1 cellular context compared by ENCODE assay signal in the genomic region with DNA sequence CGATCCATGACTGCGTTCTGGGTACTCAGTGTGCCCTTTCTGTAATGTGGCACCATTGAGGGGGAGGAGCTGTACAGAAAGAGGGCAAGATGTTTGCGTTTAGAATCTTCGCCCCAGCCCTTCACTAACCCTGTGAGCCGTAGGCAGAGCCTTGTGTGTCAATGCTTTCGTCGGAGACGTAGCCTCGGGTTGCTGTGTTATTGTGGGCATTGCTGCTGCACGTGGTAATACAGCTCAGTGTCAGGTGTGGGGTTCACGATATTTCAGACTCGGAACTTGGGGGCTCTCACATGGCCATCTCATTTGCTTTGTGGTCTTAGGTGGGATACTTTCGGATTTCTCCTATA.
TF ChIP-seq lines count a peak whose summit lies in the region.

No MANE protein-coding gene starts in this region.

TF ChIP-seq in A549, 52 proteins besides CTCF, POLR2A, EP300 and RAD21 (continued from another document):
- TF ChIP-seq, protein P1, sequence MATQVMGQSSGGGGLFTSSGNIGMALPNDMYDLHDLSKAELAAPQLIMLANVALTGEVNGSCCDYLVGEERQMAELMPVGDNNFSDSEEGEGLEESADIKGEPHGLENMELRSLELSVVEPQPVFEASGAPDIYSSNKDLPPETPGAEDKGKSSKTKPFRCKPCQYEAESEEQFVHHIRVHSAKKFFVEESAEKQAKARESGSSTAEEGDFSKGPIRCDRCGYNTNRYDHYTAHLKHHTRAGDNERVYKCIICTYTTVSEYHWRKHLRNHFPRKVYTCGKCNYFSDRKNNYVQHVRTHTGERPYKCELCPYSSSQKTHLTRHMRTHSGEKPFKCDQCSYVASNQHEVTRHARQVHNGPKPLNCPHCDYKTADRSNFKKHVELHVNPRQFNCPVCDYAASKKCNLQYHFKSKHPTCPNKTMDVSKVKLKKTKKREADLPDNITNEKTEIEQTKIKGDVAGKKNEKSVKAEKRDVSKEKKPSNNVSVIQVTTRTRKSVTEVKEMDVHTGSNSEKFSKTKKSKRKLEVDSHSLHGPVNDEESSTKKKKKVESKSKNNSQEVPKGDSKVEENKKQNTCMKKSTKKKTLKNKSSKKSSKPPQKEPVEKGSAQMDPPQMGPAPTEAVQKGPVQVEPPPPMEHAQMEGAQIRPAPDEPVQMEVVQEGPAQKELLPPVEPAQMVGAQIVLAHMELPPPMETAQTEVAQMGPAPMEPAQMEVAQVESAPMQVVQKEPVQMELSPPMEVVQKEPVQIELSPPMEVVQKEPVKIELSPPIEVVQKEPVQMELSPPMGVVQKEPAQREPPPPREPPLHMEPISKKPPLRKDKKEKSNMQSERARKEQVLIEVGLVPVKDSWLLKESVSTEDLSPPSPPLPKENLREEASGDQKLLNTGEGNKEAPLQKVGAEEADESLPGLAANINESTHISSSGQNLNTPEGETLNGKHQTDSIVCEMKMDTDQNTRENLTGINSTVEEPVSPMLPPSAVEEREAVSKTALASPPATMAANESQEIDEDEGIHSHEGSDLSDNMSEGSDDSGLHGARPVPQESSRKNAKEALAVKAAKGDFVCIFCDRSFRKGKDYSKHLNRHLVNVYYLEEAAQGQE (IDR thresholded peaks at IDR 0.05), result no peak
- TF ChIP-seq, protein P2, sequence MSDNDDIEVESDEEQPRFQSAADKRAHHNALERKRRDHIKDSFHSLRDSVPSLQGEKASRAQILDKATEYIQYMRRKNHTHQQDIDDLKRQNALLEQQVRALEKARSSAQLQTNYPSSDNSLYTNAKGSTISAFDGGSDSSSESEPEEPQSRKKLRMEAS (IDR thresholded peaks at IDR 0.05), result 0 out of 2 replicates have a peak, but pooled peaks have one; percentile 26
